13 cellular contexts compared by ENCODE assay signal in the genomic region with DNA sequence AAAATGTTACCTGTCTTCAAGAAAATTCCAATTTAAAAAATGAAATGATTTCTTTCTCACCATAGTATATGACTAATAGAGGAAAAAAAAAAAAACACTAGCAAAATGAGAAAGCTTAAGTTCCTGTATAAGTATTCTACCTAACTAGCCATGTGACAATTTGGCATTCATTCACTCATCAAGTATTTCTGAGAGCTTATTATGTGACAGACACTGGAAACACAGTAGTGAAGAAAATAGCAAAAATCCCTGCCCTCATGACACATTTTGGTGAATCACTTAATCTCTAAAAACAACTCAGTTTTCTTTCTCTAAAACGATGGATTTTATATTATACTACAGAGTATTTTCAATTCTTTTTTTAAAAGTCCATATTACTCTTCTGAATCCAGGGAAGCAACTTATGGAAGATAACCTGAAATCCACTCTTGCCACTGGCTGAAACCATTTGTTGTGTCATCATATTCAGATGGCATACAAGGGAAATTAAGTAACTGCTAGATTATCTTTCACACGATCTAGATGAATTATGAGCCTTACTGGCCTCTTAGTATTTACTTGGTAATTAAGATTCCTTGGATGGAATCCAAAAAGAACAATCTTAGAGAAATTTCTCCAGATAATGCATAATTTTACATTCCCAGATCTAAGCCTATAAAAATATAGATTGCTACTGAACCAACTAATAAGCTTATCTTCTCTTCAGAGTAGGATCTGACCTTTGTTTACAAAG. TPM values are rescaled to one million over a fixed set of nuclear protein-coding genes. Genes with fewer than 3 reads are reported as not detected.
A peak's percentile ranks its signal among the peaks of the same experiment; 100 is the strongest.
DNase-seq lines count a peak whose midpoint lies in the region; ATAC-seq, FAIRE-seq and TF ChIP-seq lines count a peak whose summit lies in the region.
"Had no signal": no experiment of that assay in that cellular context is flagged by ENCODE, and none has a peak within 500 bp of the region (broad histone marks: within the 10 kb centered on the region; RNA-seq: fewer than 3 reads in every experiment).

No MANE protein-coding gene starts in this region.

- peaks cover 40% of the 10 kb centered on the region for H3K4me1 Mint-ChIP-seq in activated CD4-positive, alpha-beta T cell treated with anti-CD3 and anti-CD28 coated beads, Interleukin-2, amount 10 ng/mL, durations not matched to agents 24 days and 14 days

- no peak overlapping the region for H2AFZ ChIP-seq in OCI-LY1 (ENCODE audit: low read length)

- H3K36me3 Mint-ChIP-seq in activated CD4-positive, alpha-beta T cell treated with anti-CD3 and anti-CD28 coated beads, Interleukin-2, amount 10 ng/mL, durations not matched to agents 24 days and 14 days (ENCODE audit: low read depth) = peaks cover 32% of the 10 kb centered on the region

- H3K9me3 Mint-ChIP-seq in activated CD4-positive, alpha-beta T cell treated with anti-CD3 and anti-CD28 coated beads, Interleukin-2, amount 10 ng/mL, durations not matched to agents 24 days and 14 days = peaks cover 4% of the 10 kb centered on the region

- peaks cover 19% of the 10 kb centered on the region for H3K36me3 ChIP-seq in OCI-LY1 (ENCODE audit: insufficient read depth, low read length)
- no peaks in the 10 kb centered on the region for H3K36me3 ChIP-seq in bronchial epithelial cell (ENCODE audit: control insufficient read depth, insufficient read depth, low read length)
- no peaks in the 10 kb centered on the region for H3K36me3 ChIP-seq in neutrophil
- H3K36me3 ChIP-seq: HAP-1 had no signal

- H3K4me2 ChIP-seq in OCI-LY1 (ENCODE audit: low read length) = no peak overlapping the region; the same call in 1 of the 2 replicates
- H3K4me2 ChIP-seq: KMS-11 had no signal

- intact Hi-C loops in activated CD4-positive, alpha-beta T cell treated with anti-CD3 and anti-CD28 coated beads, Interleukin-2, amount 10 ng/mL, durations not matched to agents 24 days and 14 days (cut with micrococcal nuclease) = no loop called here

- no peak for ATAC-seq in HG02623 (IDR thresholded peaks at IDR 0.05; ENCODE audit: unreplicated experiment)

- no peaks in the 10 kb centered on the region for H3K9me2 ChIP-seq in OCI-LY1 (ENCODE audit: low read depth, low read length)

- H3K4me3 ChIP-seq in OCI-LY1 (ENCODE audit: low read depth, low read length, poor library complexity, severe bottlenecking) (no peak overlapping the region), bronchial epithelial cell (ENCODE audit: low read depth, low read length) (no peak overlapping the region), neutrophil (ENCODE audit: low read depth in 1 of 2, low read length in 1 of 2) (no peak overlapping the region)
- H3K4me3 ChIP-seq: HAP-1, skin epidermis had no signal

- no peak for TF ChIP-seq CTCF in OCI-LY1 (IDR thresholded peaks at IDR 0.05; ENCODE audit: low read length)
- no peak for TF ChIP-seq CTCF in bronchial epithelial cell (IDR thresholded peaks at IDR 0.05; ENCODE audit: insufficient read depth, low read length, severe bottlenecking)
- TF ChIP-seq CTCF in neutrophil (IDR thresholded peaks at IDR 0.05) = no peak

- H3K4me3 Mint-ChIP-seq in activated CD4-positive, alpha-beta T cell treated with anti-CD3 and anti-CD28 coated beads, Interleukin-2, amount 10 ng/mL, durations not matched to agents 24 days and 14 days = peak overlapping the region; percentile 44

- no peak overlapping the region for H3K9ac ChIP-seq in OCI-LY1 (ENCODE audit: low read length)
- H3K9ac ChIP-seq: KMS-11 had no signal

- no peaks in the 10 kb centered on the region for H4K20me1 ChIP-seq in OCI-LY1 (ENCODE audit: insufficient read depth, low read length)

- no peak for FAIRE-seq in bronchial epithelial cell (lab: Jason Lieb, UNC)
- FAIRE-seq: colon had no signal

- no peaks in the 10 kb centered on the region for H3K27me3 Mint-ChIP-seq in activated CD4-positive, alpha-beta T cell treated with anti-CD3 and anti-CD28 coated beads, Interleukin-2, amount 10 ng/mL, durations not matched to agents 24 days and 14 days

- H3K4me1 ChIP-seq in OCI-LY1 (ENCODE audit: insufficient read depth, low read length, severe bottlenecking) (peaks cover 70% of the 10 kb centered on the region), neutrophil (ENCODE audit: control insufficient read depth in 1 of 2, insufficient read depth in 1 of 2, low read depth in 1 of 2, low read length in 1 of 2) (peaks cover 63 to 68% of the 10 kb centered on the region in 2 experiments)

- H3K27me3 ChIP-seq in OCI-LY1 (ENCODE audit: insufficient read depth, low read length) (no peaks in the 10 kb centered on the region), bronchial epithelial cell (ENCODE audit: control insufficient read depth, insufficient read depth, low read length) (no peaks in the 10 kb centered on the region), neutrophil (no peaks in the 10 kb centered on the region)

- no peak for DNase-seq in activated CD4-positive, alpha-beta T cell treated with anti-CD3 and anti-CD28 coated beads, Interleukin-2, amount 10 ng/mL, durations not matched to agents 24 days and 14 days
- no peak for DNase-seq in activated CD4-positive, alpha-beta T cell treated with anti-CD3 and anti-CD28 coated beads, Interleukin-2, amount 50 U/mL, for 1 hour
- DNase-seq in bronchial epithelial cell (ENCODE audit: low read depth) = peak; percentile 63
- DNase-seq in NCI-H446 treated with DMSO at 0.1 percent for 48 hours (lab: John Stamatoyannopoulos, UW) = no peak
- no peak for DNase-seq in erythroblast (lab: John Stamatoyannopoulos, UW)
- DNase-seq: mesendoderm had no signal

- no peaks in the 10 kb centered on the region for H3F3A ChIP-seq in OCI-LY1 (ENCODE audit: insufficient read depth, low read length)

- H3K9me3 ChIP-seq in OCI-LY1 (ENCODE audit: low read length) (no peaks in the 10 kb centered on the region), neutrophil (no peaks in the 10 kb centered on the region)
- H3K9me3 ChIP-seq: HAP-1 had no signal

- no peak for TF ChIP-seq POLR2A in erythroblast (IDR thresholded peaks at IDR 0.05; ENCODE audit: low read length)

- H3K27ac Mint-ChIP-seq in activated CD4-positive, alpha-beta T cell treated with anti-CD3 and anti-CD28 coated beads, Interleukin-2, amount 10 ng/mL, durations not matched to agents 24 days and 14 days = peak overlapping the region; percentile 64

- H3K27ac ChIP-seq in OCI-LY1 (ENCODE audit: low read depth, low read length, poor library complexity, severe bottlenecking) (peak overlapping the region; percentile 8), neutrophil (peak overlapping the region; percentile 48)
- H3K27ac ChIP-seq: KMS-11 had no signal

- H3K79me2 ChIP-seq in OCI-LY1 (ENCODE audit: insufficient read depth, low read length) = peaks cover 98% of the 10 kb centered on the region

RNA-seq across cellular contexts. Expression of gene PTBP3, which starts 5.5 kb away (rescaled TPM):
- 94.7 and 104 TPM in 2 replicates for total RNA-seq in activated CD4-positive, alpha-beta T cell treated with anti-CD3 and anti-CD28 coated beads, Interleukin-2, amount 10 ng/mL, durations not matched to agents 24 days and 14 days
- total RNA-seq in bronchial epithelial cell = 56.2 and 62.4 TPM in 2 replicates

RNA-seq across cellular contexts. Expression of gene HSDL2, which starts 52.0 kb away (rescaled TPM):
- total RNA-seq in activated CD4-positive, alpha-beta T cell treated with anti-CD3 and anti-CD28 coated beads, Interleukin-2, amount 10 ng/mL, durations not matched to agents 24 days and 14 days = 14.1 TPM in 2 replicates
- total RNA-seq in bronchial epithelial cell = 21.9 and 31.9 TPM in 2 replicates
